Comparison of ENCODE assay signal across 22 cellular contexts in genomic region chr17:73985466-73986015, GRCh38.
"Had no signal": no experiment of that assay in that cellular context is flagged by ENCODE, and none has a peak within 500 bp of the region (broad histone marks: within the 10 kb centered on the region; RNA-seq: fewer than 3 reads in every experiment).

No MANE protein-coding gene starts in this region.

- H3K27ac Mint-ChIP-seq: neural progenitor cell; stimulated activated memory B cell treated with anti-CD40 and anti-IgM and Interleukin-4, amounts not matched to agents 10 μg/mL and 1 μg/mL and 100 μg/mL, for 72 hours; stimulated activated naive CD8-positive, alpha-beta T cell treated with anti-CD3 and anti-CD28 coated beads, Interleukin-15, Interleukin-2, amounts not matched to agents 100 ng/mL and 50 ng/mL, for 24 hours had no signal

- H3K4me3 ChIP-seq: left ventricle myocardium inferior, neural progenitor cell, pancreas, psoas muscle, right lobe of liver, tibial artery, upper lobe of left lung, vagina had no signal

- H3K9me3 Mint-ChIP-seq: naive thymus-derived CD4-positive, alpha-beta T cell; neural progenitor cell; stimulated activated memory B cell treated with anti-CD40 and anti-IgM and Interleukin-4, amounts not matched to agents 10 μg/mL and 1 μg/mL and 100 μg/mL, for 72 hours; stimulated activated naive CD8-positive, alpha-beta T cell treated with anti-CD3 and anti-CD28 coated beads, Interleukin-15, Interleukin-2, amounts not matched to agents 100 ng/mL and 50 ng/mL, for 24 hours had no signal

- H3K4me3 Mint-ChIP-seq: neural progenitor cell; stimulated activated memory B cell treated with anti-CD40 and anti-IgM and Interleukin-4, amounts not matched to agents 10 μg/mL and 1 μg/mL and 100 μg/mL, for 72 hours; stimulated activated naive CD8-positive, alpha-beta T cell treated with anti-CD3 and anti-CD28 coated beads, Interleukin-15, Interleukin-2, amounts not matched to agents 100 ng/mL and 50 ng/mL, for 24 hours had no signal

- ATAC-seq: foreskin keratinocyte; left cardiac atrium; naive thymus-derived CD4-positive, alpha-beta T cell; pancreas; psoas muscle; right lobe of liver; stimulated activated memory B cell treated with anti-CD40 and anti-IgM and Interleukin-4, amounts not matched to agents 10 μg/mL and 1 μg/mL and 100 μg/mL, for 72 hours had no signal

- H3K36me3 Mint-ChIP-seq: naive thymus-derived CD4-positive, alpha-beta T cell; neural progenitor cell; stimulated activated memory B cell treated with anti-CD40 and anti-IgM and Interleukin-4, amounts not matched to agents 10 μg/mL and 1 μg/mL and 100 μg/mL, for 72 hours had no signal

- DNase-seq: dermis blood vessel endothelial cell; erythroblast; foreskin keratinocyte; kidney; left cardiac atrium; left ventricle myocardium inferior; mammary epithelial cell; naive thymus-derived CD4-positive, alpha-beta T cell; occipital lobe; pancreas; psoas muscle; retina; right lobe of liver; stimulated activated CD4-positive, alpha-beta T cell treated with anti-CD3 and anti-CD28 coated beads, Interleukin-15, amount 100 ng/mL, for 24 hours; stimulated activated CD4-positive, alpha-beta T cell treated with anti-CD3 and anti-CD28 coated beads, Interleukin-1b, Interleukin-23, amount 100 ng/mL, for 48 hours; stimulated activated CD4-positive, alpha-beta T cell treated with anti-CD3 and anti-CD28 coated beads, Interleukin-4, amount 100 ng/mL, for 24 hours; tibial artery; upper lobe of left lung had no signal

- H3K27ac ChIP-seq: foreskin keratinocyte, left ventricle myocardium inferior, neural progenitor cell, pancreas, psoas muscle, right lobe of liver, tibial artery, upper lobe of left lung, vagina had no signal
